Comparison of ENCODE assay signal across 8 cellular contexts in genomic region chr6:33621396-33622388, GRCh38. TPM values are rescaled to one million over a fixed set of nuclear protein-coding genes. Genes with fewer than 3 reads are reported as not detected.
DNase-seq lines count a peak whose midpoint lies in the region; ATAC-seq, FAIRE-seq and TF ChIP-seq lines count a peak whose summit lies in the region.

No MANE protein-coding gene starts in this region.

- peak overlapping the region; percentile 30 for H3K27ac ChIP-seq in fibroblast of lung (ENCODE audit: insufficient read depth, low read length)
- peak overlapping the region; percentile 76 to 87 (median 78) for H3K27ac ChIP-seq in pancreas

- H3K9ac ChIP-seq in fibroblast of lung (ENCODE audit: insufficient read depth, low read length), result peak overlapping the region; percentile 63

- intact Hi-C loops in pancreas (cut with DNase I), result no loop called here

- no peaks in the 10 kb centered on the region for H3K27me3 ChIP-seq in fibroblast of lung (ENCODE audit: control insufficient read depth, insufficient read depth, low read length)
- no peaks in the 10 kb centered on the region for H3K27me3 ChIP-seq in pancreas

- H2AFZ ChIP-seq in fibroblast of lung (ENCODE audit: low read length), result peak overlapping the region; percentile 21

- peaks cover 43% of the 10 kb centered on the region for H3K79me2 ChIP-seq in fibroblast of lung (ENCODE audit: control insufficient read depth, insufficient read depth, low read length)

- H3K9me3 ChIP-seq in fibroblast of lung (ENCODE audit: control insufficient read depth, insufficient read depth, low read depth, low read length), result no peaks in the 10 kb centered on the region
- no peaks in the 10 kb centered on the region for H3K9me3 ChIP-seq in pancreas

- peak; percentile 41 to 62 (median 58) for ATAC-seq in pancreas

- FAIRE-seq in pancreas (lab: Jason Lieb, UNC), result no peak

- H3K4me3 ChIP-seq in GM08714 (ENCODE audit: low read length) (peak overlapping the region; percentile 93), HFF-Myc (replicated peaks; ENCODE audit: low read depth, low read length) (peak overlapping the region; percentile 61), fibroblast of lung (replicated peaks in 1 of 4; ENCODE audit: control extremely low read depth in 1 of 4, insufficient read depth in 1 of 4, low read depth in 3 of 4, low read length in 4 of 4) (peak overlapping the region; percentile 54 to 76 (median 70)), pancreas (peak overlapping the region; percentile 68 to 87 (median 76))

- H4K20me1 ChIP-seq in fibroblast of lung (ENCODE audit: control insufficient read depth, extremely low read depth, insufficient read depth, low read length), result no peaks in the 10 kb centered on the region

- DNase-seq in HFF-Myc (ENCODE audit: extremely low read depth, low read depth) (no peak), NCI-H2029 treated with DMSO at 0.1 percent for 48 hours (lab: John Stamatoyannopoulos, UW) (peak; percentile 65), activated T-cell treated with anti-CD3 and anti-CD28 coated beads for 48 hours (ENCODE audit: low read depth) (peak; percentile 27), fibroblast of lung (ENCODE audit: low read depth in 2 of 2) (no peak), pancreas (peak; percentile 34 to 74 (median 54)), hepatic stellate cell (ENCODE audit: low spot score) (no peak), pons (ENCODE audit: low spot score) (no peak)

- 2 to 3% methylated on average over 62 to 71 of the region's 71 CpGs for WGBS in pancreas, 2 donors

- TF ChIP-seq CTCF in HFF-Myc (IDR thresholded peaks at IDR 0.05; ENCODE audit: low read depth, low read length, missing control alignments) (no peak), fibroblast of lung (conservative IDR thresholded peaks at IDR 0.05 in 1 of 2, IDR thresholded peaks at IDR 0.05 in 1 of 2; ENCODE audit: low read depth in 1 of 2, low read length in 2 of 2) (no peak), pancreas (IDR thresholded peaks at IDR 0.05) (no peak)

- H3K36me3 ChIP-seq in fibroblast of lung (ENCODE audit: control insufficient read depth, insufficient read depth, low read length) (no peaks in the 10 kb centered on the region), pancreas (no peaks in the 10 kb centered on the region)

- H3K4me2 ChIP-seq in fibroblast of lung (ENCODE audit: extremely low read depth, insufficient read depth, low read length), result peak overlapping the region; percentile 84

- peaks cover 13% of the 10 kb centered on the region for H3K4me1 ChIP-seq in fibroblast of lung (ENCODE audit: control insufficient read depth, extremely low read depth, insufficient read depth, low read length)
- H3K4me1 ChIP-seq in pancreas, result peaks cover 0 to 8% (median 0%) of the 10 kb centered on the region in 3 donors

RNA-seq across cellular contexts. Expression of gene ITPR3, which starts 0.6 kb away (rescaled TPM):
- total RNA-seq in fibroblast of lung (19.3 and 43.4 TPM in 2 replicates), pancreas (10 to 100 TPM in 5 of 6 donors, 1 to 10 TPM in 1; 9.1 to 20.3 (median 11.4) TPM)
- polyA plus RNA-seq in fibroblast of lung (9.6 and 36.8 TPM in 2 replicates), pancreas (10 to 100 TPM; 13.7 to 15.3 TPM)
- 10.7 and 32.5 TPM in 2 replicates for polyA plus RNA-seq in fibroblast of lung (2012)
- 54.5 and 173 TPM in 2 replicates for polyA minus RNA-seq in fibroblast of lung (ENCODE audit: low replicate concordance)

RNA-seq across cellular contexts. Expression of gene BAK1, which starts 41.6 kb away (rescaled TPM):
- total RNA-seq in fibroblast of lung (10.3 and 13.0 TPM in 2 replicates), pancreas (10 to 100 TPM in 1 of 6 donors, 1 to 10 TPM in 5; 5.6 to 11.2 (median 6.9) TPM)
- polyA plus RNA-seq in fibroblast of lung (12.9 and 14.1 TPM in 2 replicates), pancreas (1 to 10 TPM; 7.2 to 7.7 TPM)
- 14.5 and 22.2 TPM in 2 replicates for polyA plus RNA-seq in fibroblast of lung (2012)
- 26.7 and 43.6 TPM in 2 replicates for polyA minus RNA-seq in fibroblast of lung (ENCODE audit: low replicate concordance)

Comparison
In these comparisons a context has a peak if more than half of its experiments do, and no peak if none do; other contexts are left out.
1. DNase-seq: peak in NCI-H2029 treated with DMSO at 0.1 percent for 48 hours (single experiment), activated T-cell treated with anti-CD3 and anti-CD28 coated beads for 48 hours (single experiment) and pancreas (6 of 6); none in HFF-Myc (single experiment), fibroblast of lung (0 of 2), hepatic stellate cell (single experiment) and pons (single experiment).
2. Peak in every context shown above with its lines, with median percentiles within 50 percentile points of each other: H3K4me3 ChIP-seq.